Comparison of ENCODE assay signal across 10 cellular contexts in the genomic region with DNA sequence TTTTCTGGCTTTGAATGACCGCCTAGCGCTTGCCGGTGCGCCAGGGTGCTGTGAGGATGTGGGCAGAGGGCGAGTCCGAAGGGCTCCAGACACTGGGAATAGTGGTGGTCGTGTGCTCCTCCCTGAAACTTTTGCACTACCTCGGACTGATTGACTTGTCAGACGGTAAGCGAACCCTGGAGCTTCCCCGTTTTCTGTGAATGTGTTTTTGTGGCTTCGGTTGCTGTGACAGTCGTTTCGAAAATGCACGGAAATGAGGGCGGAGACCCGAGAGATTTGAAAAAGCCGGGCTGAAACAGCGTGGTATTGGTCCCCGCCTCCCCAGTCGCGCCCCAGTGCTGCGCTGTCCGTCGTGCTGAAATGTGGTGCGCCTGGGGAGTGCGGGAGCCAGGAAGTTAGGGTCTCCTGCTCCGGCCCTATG.
DNase-seq lines count a peak whose midpoint lies in the region; ATAC-seq and TF ChIP-seq lines count a peak whose summit lies in the region.
"Had no signal": no experiment of that assay in that cellular context is flagged by ENCODE, and none has a peak within 500 bp of the region (broad histone marks: within the 10 kb centered on the region; RNA-seq: fewer than 3 reads in every experiment).

No MANE protein-coding gene starts in this region.

- no peaks in the 10 kb centered on the region for H3K27me3 ChIP-seq in colonic mucosa

- no peaks in the 10 kb centered on the region for H3K36me3 ChIP-seq in colonic mucosa

- H3K4me1 ChIP-seq in colonic mucosa, result no peaks in the 10 kb centered on the region

- intact Hi-C loops in colonic mucosa (cut with DNase I), result no loop called here

- DNase-seq in DMS53 (lab: John Stamatoyannopoulos, UW) (peak; percentile 22), DMS53 treated with DMSO at 0.1 percent for 48 hours (lab: John Stamatoyannopoulos, UW; ENCODE audit: unreplicated experiment) (no peak), T-helper 17 cell (peak in 1 of 3 donors; percentile 5), fibroblast of the aortic adventitia (ENCODE audit: low read depth) (peak; percentile 5), progenitor cell of endocrine pancreas (ENCODE audit: low spot score, unreplicated experiment) (peak; percentile 71), hippocampal formation (lab: John Stamatoyannopoulos, UW) (no peak), colonic mucosa (no peak)

- no peak overlapping the region for H3K9ac ChIP-seq in colonic mucosa (ENCODE audit: low read depth in 2 of 2, low read length in 2 of 2)

- H3K27ac Mint-ChIP-seq in T-helper 17 cell, result no peak overlapping the region
- H3K27ac Mint-ChIP-seq in progenitor cell of endocrine pancreas, result no peak overlapping the region

- H3K4me3 Mint-ChIP-seq in T-helper 17 cell, result no peak overlapping the region
- H3K4me3 Mint-ChIP-seq in progenitor cell of endocrine pancreas (ENCODE audit: low read depth), result peak overlapping the region; percentile 44

- no peaks in the 10 kb centered on the region for H3K36me3 Mint-ChIP-seq in T-helper 17 cell (ENCODE audit: low read depth)
- H3K36me3 Mint-ChIP-seq in progenitor cell of endocrine pancreas (ENCODE audit: insufficient read depth), result no peaks in the 10 kb centered on the region

- H3K27ac ChIP-seq in colonic mucosa, result no peak overlapping the region
- H3K27ac ChIP-seq: 22Rv1, VCaP had no signal

- H3K9me3 Mint-ChIP-seq in progenitor cell of endocrine pancreas (ENCODE audit: low read depth), result no peaks in the 10 kb centered on the region

- ATAC-seq in HG02970 (IDR thresholded peaks at IDR 0.05; ENCODE audit: low FRiP score, unreplicated experiment) (peak; percentile 64), T-helper 17 cell (peak; percentile 62)

- H3K27me3 Mint-ChIP-seq in T-helper 17 cell, result peaks cover 48% of the 10 kb centered on the region
- peaks cover 83% of the 10 kb centered on the region for H3K27me3 Mint-ChIP-seq in progenitor cell of endocrine pancreas

- TF ChIP-seq CTCF in fibroblast of the aortic adventitia (IDR thresholded peaks at IDR 0.05; ENCODE audit: insufficient read depth, low read length) (no peak), progenitor cell of endocrine pancreas (IDR thresholded peaks at IDR 0.05; ENCODE audit: unreplicated experiment) (no peak), colonic mucosa (IDR thresholded peaks at IDR 0.05) (no peak)

- no peak overlapping the region for H3K4me3 ChIP-seq in fibroblast of the aortic adventitia (ENCODE audit: low read depth, low read length)
- no peak overlapping the region for H3K4me3 ChIP-seq in colonic mucosa

- no peaks in the 10 kb centered on the region for H3K9me3 ChIP-seq in T-helper 17 cell (ENCODE audit: control insufficient read depth, low read length, poor library complexity, severe bottlenecking)
- no peaks in the 10 kb centered on the region for H3K9me3 ChIP-seq in colonic mucosa

- H3K4me1 Mint-ChIP-seq in T-helper 17 cell (peaks cover 3% of the 10 kb centered on the region), progenitor cell of endocrine pancreas (ENCODE audit: low read depth) (peaks cover 9% of the 10 kb centered on the region)

Comparison
In these comparisons a context has a peak if more than half of its experiments do, and no peak if none do; other contexts are left out.
1. DNase-seq: peak in DMS53 (single experiment), fibroblast of the aortic adventitia (single experiment) and progenitor cell of endocrine pancreas (single experiment); none in DMS53 treated with DMSO at 0.1 percent for 48 hours (single experiment), hippocampal formation (0 of 2) and colonic mucosa (single experiment).